ENCODE assay signal across 8 cellular contexts in genomic region chr7:90402785-90403173, GRCh38. TPM values are rescaled to one million over a fixed set of nuclear protein-coding genes. Genes with fewer than 3 reads are reported as not detected.
A peak's percentile ranks its signal among the peaks of the same experiment; 100 is the strongest.
DNase-seq lines count a peak whose midpoint lies in the region; ATAC-seq, FAIRE-seq and TF ChIP-seq lines count a peak whose summit lies in the region.

No MANE protein-coding gene starts in this region.

- TF ChIP-seq EP300 in SK-N-SH (IDR thresholded peaks at IDR 0.05; ENCODE audit: borderline replicate concordance in 1 of 2, low read depth in 1 of 2, low read length in 1 of 2) = no peak
- TF ChIP-seq EP300 in suprapubic skin (IDR thresholded peaks at IDR 0.05) = no peak

- CTCF ChIA-PET in SK-N-SH (lab: Yijun Ruan, JAX) = interaction anchor here (1.5 to 1.8 kb wide), 3 partner anchors 25 to 191 kb away, joined by 4 to 8 read pairs (median 7); partner anchors contain the start of gene STEAP2

- ATAC-seq in SK-N-SH treated with all-trans-retinoic acid at 6 μM for 48 hours = no peak
- no peak for ATAC-seq in activated T-helper 17 cell treated with anti-CD3 and anti-CD28 coated beads, Interleukin-2, amount 50 U/mL, for 72 hours (replicated peaks)
- no peak for ATAC-seq in GM21447 (IDR thresholded peaks at IDR 0.05; ENCODE audit: unreplicated experiment)

- POLR2A ChIA-PET in SK-N-SH (lab: Yijun Ruan, JAX) = interaction anchor here (1.3 kb wide), 1 partner anchor 90 kb away, joined by 3 read pairs; no protein-coding TSS in a partner anchor

- H3K79me2 ChIP-seq in SK-N-SH (ENCODE audit: insufficient read depth) (peaks cover 38% of the 10 kb centered on the region), keratinocyte (ENCODE audit: control insufficient read depth, insufficient read depth, low read length) (peaks cover 25% of the 10 kb centered on the region)

- WGBS in SK-N-SH (ENCODE audit: low lambda C conversion rate) = 14% methylated on average over 1 of the region's 1 CpG
- WGBS in suprapubic skin = 18% methylated on average over 1 of the region's 1 CpG

- no peak for TF ChIP-seq RAD21 in SK-N-SH (IDR thresholded peaks at IDR 0.05; ENCODE audit: low read length)

- H3K36me3 Mint-ChIP-seq in activated T-helper 17 cell treated with anti-CD3 and anti-CD28 coated beads, Interleukin-2, amount 50 U/mL, for 72 hours (ENCODE audit: low read depth) = peaks cover 7% of the 10 kb centered on the region

- peaks cover 23 to 31% of the 10 kb centered on the region in 2 experiments for H3K36me3 ChIP-seq in SK-N-SH (replicated peaks in 1 of 2; ENCODE audit: control insufficient read depth in 1 of 2, insufficient read depth in 2 of 2, low read length in 1 of 2)
- peaks cover 4 to 5% of the 10 kb centered on the region in 2 experiments for H3K36me3 ChIP-seq in keratinocyte (ENCODE audit: control insufficient read depth in 2 of 2, extremely low read depth in 1 of 2, insufficient read depth in 2 of 2, low read length in 2 of 2)
- peaks cover 14% of the 10 kb centered on the region for H3K36me3 ChIP-seq in suprapubic skin

- no peaks in the 10 kb centered on the region for H3K27me3 Mint-ChIP-seq in activated T-helper 17 cell treated with anti-CD3 and anti-CD28 coated beads, Interleukin-2, amount 50 U/mL, for 72 hours

- H3K27me3 ChIP-seq in SK-N-SH (ENCODE audit: insufficient read depth) (no peaks in the 10 kb centered on the region), keratinocyte (ENCODE audit: control insufficient read depth, extremely low read depth, insufficient read depth, low read length) (no peaks in the 10 kb centered on the region), suprapubic skin (no peaks in the 10 kb centered on the region)

- H3K4me3 ChIP-seq in SK-N-SH (ENCODE audit: low read depth in 2 of 2, low read length in 1 of 2) (peak overlapping the region; percentile 71 to 81), keratinocyte (ENCODE audit: control insufficient read depth in 2 of 3, extremely low read depth in 1 of 3, insufficient read depth in 2 of 3, low read depth in 1 of 3, low read length in 3 of 3) (peak overlapping the region; percentile 55 to 93 (median 86)), suprapubic skin (peak overlapping the region; percentile 64)

- TF ChIP-seq POLR2A in suprapubic skin (IDR thresholded peaks at IDR 0.05) = no peak

- H3K4me1 ChIP-seq in SK-N-SH (ENCODE audit: control insufficient read depth in 1 of 2, insufficient read depth in 2 of 2, low read depth in 1 of 2, low read length in 1 of 2) (peaks cover 20 to 24% of the 10 kb centered on the region in 2 experiments; a peak in 3 of 4 replicates), keratinocyte (ENCODE audit: control insufficient read depth, extremely low read depth, insufficient read depth, low read length) (peaks cover 4% of the 10 kb centered on the region), suprapubic skin (peaks cover 13% of the 10 kb centered on the region)

- TF ChIP-seq CTCF in SK-N-SH (IDR thresholded peaks at IDR 0.05) (no peak), keratinocyte (optimal IDR thresholded peaks at IDR 0.05 in 1 of 3, IDR thresholded peaks at IDR 0.05 in 1 of 3, conservative IDR thresholded peaks at IDR 0.05 in 1 of 3; ENCODE audit: extremely low read depth in 1 of 3, insufficient read depth in 2 of 3, low read length in 3 of 3) (no peak), suprapubic skin (IDR thresholded peaks at IDR 0.05) (no peak)

- H3K4me2 ChIP-seq in SK-N-SH (peak overlapping the region; percentile 89), keratinocyte (ENCODE audit: control insufficient read depth, extremely low read depth, insufficient read depth, low read depth, low read length) (peak overlapping the region; percentile 95)

- dilution Hi-C loops in keratinocyte (cut with MboI; ENCODE audit: extremely low pct_ligation_motif_present, low sequenced_read_pairs) = no loop called here

- DNase-seq in SK-N-SH = no peak
- no peak for DNase-seq in keratinocyte (ENCODE audit: low read depth, low spot score)
- DNase-seq in suprapubic skin (ENCODE audit: low spot score in 2 of 2) = no peak
- DNase-seq in NCI-H2227 (lab: John Stamatoyannopoulos, UW; ENCODE audit: unreplicated experiment) = no peak
- no peak for DNase-seq in activated gamma-delta T cell (lab: John Stamatoyannopoulos, UW)

- H3K27ac Mint-ChIP-seq in activated T-helper 17 cell treated with anti-CD3 and anti-CD28 coated beads, Interleukin-2, amount 50 U/mL, for 72 hours = peak overlapping the region; percentile 98

- H3K27ac ChIP-seq in SK-N-SH (ENCODE audit: low read depth in 2 of 2, low read length in 1 of 2) = peak overlapping the region; percentile 97 to 99
- H3K27ac ChIP-seq in keratinocyte (ENCODE audit: control insufficient read depth, insufficient read depth, low read length) = peak overlapping the region; percentile 100
- H3K27ac ChIP-seq in suprapubic skin = peak overlapping the region; percentile 91

- H3K4me3 Mint-ChIP-seq in activated T-helper 17 cell treated with anti-CD3 and anti-CD28 coated beads, Interleukin-2, amount 50 U/mL, for 72 hours = peak overlapping the region; percentile 97

- no peaks in the 10 kb centered on the region for H4K20me1 ChIP-seq in SK-N-SH (ENCODE audit: insufficient read depth)
- no peaks in the 10 kb centered on the region for H4K20me1 ChIP-seq in keratinocyte (ENCODE audit: control insufficient read depth, extremely low read depth, insufficient read depth, low read length)

- peaks cover 33% of the 10 kb centered on the region for H3F3A ChIP-seq in SK-N-SH (replicated peaks; ENCODE audit: insufficient read depth)

- no peaks in the 10 kb centered on the region for H3K9me2 ChIP-seq in SK-N-SH

- peaks cover 12% of the 10 kb centered on the region for H3K9me3 Mint-ChIP-seq in activated T-helper 17 cell treated with anti-CD3 and anti-CD28 coated beads, Interleukin-2, amount 50 U/mL, for 72 hours

- H2AFZ ChIP-seq in SK-N-SH (ENCODE audit: low read depth) = peak overlapping the region; percentile 87
- H2AFZ ChIP-seq in keratinocyte (ENCODE audit: control insufficient read depth, low read length) = peak overlapping the region; percentile 95

- H3K4me1 Mint-ChIP-seq in activated T-helper 17 cell treated with anti-CD3 and anti-CD28 coated beads, Interleukin-2, amount 50 U/mL, for 72 hours = peaks cover 9% of the 10 kb centered on the region

- no peaks in the 10 kb centered on the region for H3K9me1 ChIP-seq in keratinocyte (ENCODE audit: control insufficient read depth, extremely low read depth, insufficient read depth, low read length)

- no peak for FAIRE-seq in keratinocyte (lab: Jason Lieb, UNC)

- peak overlapping the region; percentile 95; the same call in 1 of the 2 replicates for H3K9ac ChIP-seq in SK-N-SH
- peak overlapping the region; percentile 99 for H3K9ac ChIP-seq in keratinocyte (ENCODE audit: control insufficient read depth, extremely low read depth, insufficient read depth, low read length)

- H3K9me3 ChIP-seq in SK-N-SH (peaks cover 10% of the 10 kb centered on the region; the same call in 1 of the 2 replicates), keratinocyte (ENCODE audit: control insufficient read depth, low read depth, low read length) (no peaks in the 10 kb centered on the region), suprapubic skin (no peaks in the 10 kb centered on the region)

TF ChIP-seq in SK-N-SH, 30 proteins besides CTCF, POLR2A, EP300 and RAD21:
- TF ChIP-seq TEAD4 (IDR thresholded peaks at IDR 0.05; ENCODE audit: borderline replicate concordance, insufficient read depth) (no peak), GATA2 (CRISPR knock-in tag; IDR thresholded peaks at IDR 0.05) (0 out of 2 replicates have a peak, but pooled peaks have one; percentile 2), FOXM1 (IDR thresholded peaks at IDR 0.05; ENCODE audit: low read depth) (no peak), FOXJ3 (CRISPR knock-in tag; IDR thresholded peaks at IDR 0.05) (no peak), SMC3 (IDR thresholded peaks at IDR 0.05; ENCODE audit: low read depth, low read length) (no peak)

TF ChIP-seq in SK-N-SH treated with all-trans-retinoic acid at 6 μM for 48 hours, 23 proteins besides CTCF, POLR2A, EP300 and RAD21 (continues in another document):
- TF ChIP-seq ESRRG (CRISPR knock-in tag; IDR thresholded peaks at IDR 0.05) (no peak), TCF4 (CRISPR knock-in tag; IDR thresholded peaks at IDR 0.05; ENCODE audit: borderline replicate concordance) (no peak)

RNA-seq across cellular contexts. Expression of gene CLDN12, which starts 0.5 kb away (rescaled TPM):
- polyA plus RNA-seq in SK-N-SH (2012; rRNA removed) = 65.7 and 90.3 TPM in 2 replicates
- polyA plus RNA-seq in SK-N-SH (2012; cell fraction: cytosol; rRNA removed) = 49.2 and 59.1 TPM in 2 replicates
- polyA plus RNA-seq in SK-N-SH (2012; cell fraction: nucleus; rRNA removed) = 144 and 145 TPM in 2 replicates
- 10 to 100 TPM in 1 of 2 donors, 1 to 10 TPM in 1; 5.6 to 11.0 TPM for total RNA-seq in activated T-helper 17 cell treated with anti-CD3 and anti-CD28 coated beads, Interleukin-2, amount 50 U/mL, for 72 hours
- 59.5 to 71.5 TPM (median 62.5 TPM) in 3 replicates for polyA plus RNA-seq in keratinocyte
- polyA plus RNA-seq in keratinocyte (2011; ENCODE audit: low read depth) = 9.6 TPM
- polyA plus RNA-seq in keratinocyte (2011; cell fraction: cytosol; rRNA removed) = 21.5 and 33.6 TPM in 2 replicates
- 129 and 133 TPM in 2 replicates for polyA plus RNA-seq in keratinocyte (2011; cell fraction: nucleus; rRNA removed)
- 20.2 and 24.6 TPM in 2 replicates for polyA plus RNA-seq in keratinocyte (2012; ENCODE audit: low replicate concordance)
- 146 to 209 TPM (median 160 TPM) in 3 replicates for polyA minus RNA-seq in keratinocyte
- 35.3 TPM for polyA minus RNA-seq in keratinocyte (2011; cell fraction: cytosol; rRNA and poly(A)+ RNA removed)
- 70.4 and 114 TPM in 2 replicates for polyA minus RNA-seq in keratinocyte (2011; cell fraction: nucleus; rRNA and poly(A)+ RNA removed)
- 10 to 100 TPM in 3 of 4 donors, 1 to 10 TPM in 1; 9.8 to 24.2 (median 17.7) TPM for total RNA-seq in suprapubic skin

RNA-seq across cellular contexts. Expression of gene GTPBP10, which starts 56.3 kb away (rescaled TPM):
- polyA plus RNA-seq in SK-N-SH (2012; rRNA removed) (8.5 and 10.9 TPM in 2 replicates), keratinocyte (14.0 to 26.6 TPM (median 17.0 TPM) in 3 replicates)
- polyA plus RNA-seq in SK-N-SH (2012; cell fraction: cytosol; rRNA removed) = 14.6 and 24.2 TPM in 2 replicates
- 6.2 and 11.9 TPM in 2 replicates for polyA plus RNA-seq in SK-N-SH (2012; cell fraction: nucleus; rRNA removed)
- total RNA-seq in activated T-helper 17 cell treated with anti-CD3 and anti-CD28 coated beads, Interleukin-2, amount 50 U/mL, for 72 hours = 10 to 100 TPM; 29.5 to 30.4 TPM
- 15.5 TPM for polyA plus RNA-seq in keratinocyte (2011; ENCODE audit: low read depth)
- 14.5 and 27.0 TPM in 2 replicates for polyA plus RNA-seq in keratinocyte (2011; cell fraction: cytosol; rRNA removed)
- polyA plus RNA-seq in keratinocyte (2011; cell fraction: nucleus; rRNA removed) = 20.3 and 28.4 TPM in 2 replicates
- 13.9 and 20.8 TPM in 2 replicates for polyA plus RNA-seq in keratinocyte (2012; ENCODE audit: low replicate concordance)
- polyA minus RNA-seq in keratinocyte = 0.46 to 11.9 TPM (median 6.0 TPM) in 3 replicates
- 2.7 TPM for polyA minus RNA-seq in keratinocyte (2011; cell fraction: cytosol; rRNA and poly(A)+ RNA removed)
- 5.4 and 14.2 TPM in 2 replicates for polyA minus RNA-seq in keratinocyte (2011; cell fraction: nucleus; rRNA and poly(A)+ RNA removed)
- 10 to 100 TPM; 10.5 to 35.6 (median 13.7) TPM for total RNA-seq in suprapubic skin
